In genomic region chr13:44919103-44919804, GRCh38 we compare ENCODE assay signal across 9 cellular contexts.
DNase-seq lines count a peak whose midpoint lies in the region; ATAC-seq and TF ChIP-seq lines count a peak whose summit lies in the region.
"Had no signal": no experiment of that assay in that cellular context is flagged by ENCODE, and none has a peak within 500 bp of the region (broad histone marks: within the 10 kb centered on the region; RNA-seq: fewer than 3 reads in every experiment).

No MANE protein-coding gene starts in this region.

- POLR2A ChIA-PET in CD8-positive, alpha-beta memory T cell (lab: Charles Lee), result interaction anchor here (0.7 to 1.4 kb wide), 3 partner anchors 71 to 421 kb away, joined by 3 read pairs; partner anchors contain the start of gene TSC22D1
- POLR2A ChIA-PET in activated CD8-positive, alpha-beta T cell treated with anti-CD3 and anti-CD28 coated beads for 36 hours (lab: Charles Lee), result interaction anchor here (1.0 to 1.5 kb wide), 3 partner anchors 12 to 25 kb away, joined by 3 read pairs; no protein-coding TSS in a partner anchor

- peak overlapping the region; percentile 83 for H3K27ac ChIP-seq in CD8-positive, alpha-beta memory T cell (ENCODE audit: low read depth, low read length)
- H3K27ac ChIP-seq in Peyer's patch (peak overlapping the region; percentile 85 to 98 (median 91)), sigmoid colon (peak overlapping the region; percentile 89 to 97 (median 93))

- peak overlapping the region; percentile 66 for H3K4me3 ChIP-seq in CD8-positive, alpha-beta memory T cell (ENCODE audit: low read length)
- H3K4me3 ChIP-seq in Peyer's patch, result peak overlapping the region in 2 of 4 donors; percentile 58 to 61
- peak overlapping the region; percentile 68 for H3K4me3 ChIP-seq in fibroblast of villous mesenchyme (ENCODE audit: low read depth, low read length)
- peak overlapping the region; percentile 30 to 52 (median 49) for H3K4me3 ChIP-seq in sigmoid colon

- H3K4me1 Mint-ChIP-seq in CD8-positive, alpha-beta memory T cell, result peaks cover 5 to 8% (median 5%) of the 10 kb centered on the region in 3 donors
- peaks cover 4% of the 10 kb centered on the region for H3K4me1 Mint-ChIP-seq in activated CD8-positive, alpha-beta T cell treated with anti-CD3 and anti-CD28 coated beads for 36 hours (ENCODE audit: low read depth)
- no peaks in the 10 kb centered on the region for H3K4me1 Mint-ChIP-seq in activated T-helper 1 cell treated with anti-CD3 and anti-CD28 coated beads, Interleukin-12 subunit alpha, Interleukin-12 subunit beta, Interleukin-2, Interleukin-4 antibody, amounts not matched to agents 30 ng/mL and 10 ng/mL and 1 ng/mL, durations not matched to agents 14 hours and 24 hours and 36 hours (ENCODE audit: low read depth)

- no peak for TF ChIP-seq CTCF in Peyer's patch (IDR thresholded peaks at IDR 0.05)
- TF ChIP-seq CTCF in fibroblast of villous mesenchyme (IDR thresholded peaks at IDR 0.05; ENCODE audit: insufficient read depth, low read depth, low read length), result no peak
- no peak for TF ChIP-seq CTCF in sigmoid colon (IDR thresholded peaks at IDR 0.05)
- no peak for TF ChIP-seq CTCF in activated CD8-positive, alpha-beta T cell treated with anti-CD3 and anti-CD28 coated beads for 36 hours (IDR thresholded peaks at IDR 0.05)

- peak overlapping the region in 1 of 8 donors; percentile 72 for H3K27ac Mint-ChIP-seq in CD8-positive, alpha-beta memory T cell
- H3K27ac Mint-ChIP-seq in activated CD8-positive, alpha-beta T cell treated with anti-CD3 and anti-CD28 coated beads for 36 hours, result no peak overlapping the region
- no peak overlapping the region for H3K27ac Mint-ChIP-seq in activated T-helper 1 cell treated with anti-CD3 and anti-CD28 coated beads, Interleukin-12 subunit alpha, Interleukin-12 subunit beta, Interleukin-2, Interleukin-4 antibody, amounts not matched to agents 30 ng/mL and 10 ng/mL and 1 ng/mL, durations not matched to agents 14 hours and 24 hours and 36 hours

- H3K4me1 ChIP-seq in CD8-positive, alpha-beta memory T cell (ENCODE audit: insufficient read depth, low read length), result peaks cover 9% of the 10 kb centered on the region
- H3K4me1 ChIP-seq in Peyer's patch (peaks cover 0 to 6% (median 3%) of the 10 kb centered on the region in 4 donors), sigmoid colon (peaks cover 0 to 47% (median 37%) of the 10 kb centered on the region in 4 donors)

- 89 to 93% methylated on average over 18 of the region's 18 CpGs for WGBS in sigmoid colon, 2 donors

- no peaks in the 10 kb centered on the region for H3K36me3 ChIP-seq in CD8-positive, alpha-beta memory T cell (ENCODE audit: insufficient read depth, low read length)
- no peaks in the 10 kb centered on the region for H3K36me3 ChIP-seq in Peyer's patch
- H3K36me3 ChIP-seq in sigmoid colon, result no peaks in the 10 kb centered on the region

- peak overlapping the region in 5 of 7 donors; percentile 4 to 51 (median 43) for H3K4me3 Mint-ChIP-seq in CD8-positive, alpha-beta memory T cell
- no peak overlapping the region for H3K4me3 Mint-ChIP-seq in activated CD8-positive, alpha-beta T cell treated with anti-CD3 and anti-CD28 coated beads for 36 hours
- no peak overlapping the region for H3K4me3 Mint-ChIP-seq in activated T-helper 1 cell treated with anti-CD3 and anti-CD28 coated beads, Interleukin-12 subunit alpha, Interleukin-12 subunit beta, Interleukin-2, Interleukin-4 antibody, amounts not matched to agents 30 ng/mL and 10 ng/mL and 1 ng/mL, durations not matched to agents 14 hours and 24 hours and 36 hours

- CTCF ChIA-PET in CD8-positive, alpha-beta memory T cell (lab: Charles Lee), result interaction anchor here (0.8 to 2.1 kb wide), 8 partner anchors 9 to 435 kb away, joined by 3 to 9 read pairs (median 4); partner anchors contain the start of genes GPALPP1, NUFIP1 and TSC22D1
- CTCF ChIA-PET in activated CD8-positive, alpha-beta T cell treated with anti-CD3 and anti-CD28 coated beads for 36 hours (lab: Charles Lee), result interaction anchor here (0.7 to 2.5 kb wide), 14 partner anchors 10 to 450 kb away, joined by 3 to 12 read pairs (median 3); partner anchors contain the start of gene TSC22D1

- H3K27me3 ChIP-seq in CD8-positive, alpha-beta memory T cell (ENCODE audit: insufficient read depth, low read length, poor library complexity, severe bottlenecking), result no peaks in the 10 kb centered on the region
- H3K27me3 ChIP-seq in Peyer's patch (no peaks in the 10 kb centered on the region), sigmoid colon (no peaks in the 10 kb centered on the region)

- no peaks in the 10 kb centered on the region for H3K9me3 Mint-ChIP-seq in CD8-positive, alpha-beta memory T cell
- H3K9me3 Mint-ChIP-seq in activated CD8-positive, alpha-beta T cell treated with anti-CD3 and anti-CD28 coated beads for 36 hours, result no peaks in the 10 kb centered on the region
- no peaks in the 10 kb centered on the region for H3K9me3 Mint-ChIP-seq in activated T-helper 1 cell treated with anti-CD3 and anti-CD28 coated beads, Interleukin-12 subunit alpha, Interleukin-12 subunit beta, Interleukin-2, Interleukin-4 antibody, amounts not matched to agents 30 ng/mL and 10 ng/mL and 1 ng/mL, durations not matched to agents 14 hours and 24 hours and 36 hours

- ATAC-seq in activated CD8-positive, alpha-beta T cell treated with anti-CD3 and anti-CD28 coated beads for 36 hours, result no peak

- no peaks in the 10 kb centered on the region for H3K36me3 Mint-ChIP-seq in CD8-positive, alpha-beta memory T cell
- no peaks in the 10 kb centered on the region for H3K36me3 Mint-ChIP-seq in activated CD8-positive, alpha-beta T cell treated with anti-CD3 and anti-CD28 coated beads for 36 hours (ENCODE audit: low read depth)
- H3K36me3 Mint-ChIP-seq in activated T-helper 1 cell treated with anti-CD3 and anti-CD28 coated beads, Interleukin-12 subunit alpha, Interleukin-12 subunit beta, Interleukin-2, Interleukin-4 antibody, amounts not matched to agents 30 ng/mL and 10 ng/mL and 1 ng/mL, durations not matched to agents 14 hours and 24 hours and 36 hours (ENCODE audit: low read depth), result no peaks in the 10 kb centered on the region

- TF ChIP-seq POLR2A in Peyer's patch (IDR thresholded peaks at IDR 0.05) (no peak), sigmoid colon (IDR thresholded peaks at IDR 0.05) (no peak)

- H3K27me3 Mint-ChIP-seq in CD8-positive, alpha-beta memory T cell, result peaks cover under 1% of the 10 kb centered on the region in 2 donors
- no peaks in the 10 kb centered on the region for H3K27me3 Mint-ChIP-seq in activated CD8-positive, alpha-beta T cell treated with anti-CD3 and anti-CD28 coated beads for 36 hours
- H3K27me3 Mint-ChIP-seq in activated T-helper 1 cell treated with anti-CD3 and anti-CD28 coated beads, Interleukin-12 subunit alpha, Interleukin-12 subunit beta, Interleukin-2, Interleukin-4 antibody, amounts not matched to agents 30 ng/mL and 10 ng/mL and 1 ng/mL, durations not matched to agents 14 hours and 24 hours and 36 hours (ENCODE audit: insufficient read depth), result peaks cover 4% of the 10 kb centered on the region

- H3K9me3 ChIP-seq in CD8-positive, alpha-beta memory T cell (ENCODE audit: low read length), result no peaks in the 10 kb centered on the region
- H3K9me3 ChIP-seq in Peyer's patch (no peaks in the 10 kb centered on the region), sigmoid colon (peaks cover 0 to 3% (median 0%) of the 10 kb centered on the region in 4 donors)

- intact Hi-C loops in sigmoid colon (cut with DNase I), result loop anchor here (2.0 to 5.0 kb wide), 3 partner anchors 14 to 342 kb away; partner anchors contain the start of gene TSC22D1
- intact Hi-C loops in activated CD8-positive, alpha-beta T cell treated with anti-CD3 and anti-CD28 coated beads for 36 hours (cut with micrococcal nuclease), result loop anchor here (5.0 kb wide), 1 partner anchor 437 kb away; no protein-coding TSS in a partner anchor
- intact Hi-C loops in activated T-helper 1 cell treated with anti-CD3 and anti-CD28 coated beads, Interleukin-12 subunit alpha, Interleukin-12 subunit beta, Interleukin-2, Interleukin-4 antibody, amounts not matched to agents 30 ng/mL and 10 ng/mL and 1 ng/mL, durations not matched to agents 14 hours and 24 hours and 36 hours (cut with micrococcal nuclease), result loop anchor here (5.0 kb wide), 5 partner anchors 128 to 1922 kb away; no protein-coding TSS in a partner anchor

- DNase-seq in CD8-positive, alpha-beta memory T cell, result no peak
- DNase-seq in Peyer's patch (no peak), fibroblast of villous mesenchyme (ENCODE audit: low read depth) (no peak), sigmoid colon (no peak), HPDE6-E6E7 (ENCODE audit: extremely low spot score) (no peak)
- DNase-seq in activated CD8-positive, alpha-beta T cell treated with anti-CD3 and anti-CD28 coated beads for 36 hours, result no peak
- no peak for DNase-seq in activated T-helper 1 cell treated with anti-CD3 and anti-CD28 coated beads, Interleukin-12 subunit alpha, Interleukin-12 subunit beta, Interleukin-2, Interleukin-4 antibody, amounts not matched to agents 30 ng/mL and 10 ng/mL and 1 ng/mL, durations not matched to agents 14 hours and 24 hours and 36 hours (ENCODE audit: low spot score)
- DNase-seq in stimulated activated CD4-positive, alpha-beta T cell treated with anti-CD3 and anti-CD28 coated beads, Interleukin-15, amount 100 ng/mL, for 24 hours, result no peak
- DNase-seq: NCI-H1105 treated with DMSO at 0.1 percent for 48 hours had no signal

- no peak for TF ChIP-seq EP300 in sigmoid colon (IDR thresholded peaks at IDR 0.05)

Comparison
In these comparisons a context has a peak if more than half of its experiments do, and no peak if none do; other contexts are left out.
1. H3K4me3 Mint-ChIP-seq: peak in CD8-positive, alpha-beta memory T cell (5 of 7); none in activated CD8-positive, alpha-beta T cell treated with anti-CD3 and anti-CD28 coated beads for 36 hours (single experiment) and activated T-helper 1 cell treated with anti-CD3 and anti-CD28 coated beads, Interleukin-12 subunit alpha, Interleukin-12 subunit beta, Interleukin-2, Interleukin-4 antibody, amounts not matched to agents 30 ng/mL and 10 ng/mL and 1 ng/mL, durations not matched to agents 14 hours and 24 hours and 36 hours (single experiment).
2. Peak in every context shown above with its lines, with median percentiles within 50 percentile points of each other: H3K27ac ChIP-seq.